In genomic region chr5:88438006-88438405, GRCh38 we compare ENCODE assay signal across 19 cellular contexts.
DNase-seq lines count a peak whose midpoint lies in the region; ATAC-seq and TF ChIP-seq lines count a peak whose summit lies in the region.
"Had no signal": no experiment of that assay in that cellular context is flagged by ENCODE, and none has a peak within 500 bp of the region (broad histone marks: within the 10 kb centered on the region; RNA-seq: fewer than 3 reads in every experiment).

No MANE protein-coding gene starts in this region.

- H3K4me3 Mint-ChIP-seq in naive thymus-derived CD8-positive, alpha-beta T cell = no peak overlapping the region
- H3K4me3 Mint-ChIP-seq: stimulated activated memory B cell treated with anti-CD40 and anti-IgM and Interleukin-4, amounts not matched to agents 10 μg/mL and 1 μg/mL and 100 μg/mL, for 72 hours; T-cell had no signal

- H3K27ac ChIP-seq in SJSA1 (no peak overlapping the region), colonic mucosa (no peak overlapping the region), right cardiac atrium (ENCODE audit: low read length) (no peak overlapping the region)
- H3K27ac ChIP-seq: ovary, Peyer's patch, upper lobe of right lung had no signal

- WGBS in right cardiac atrium = 55% methylated on average over 1 of the region's 1 CpG

- no peaks in the 10 kb centered on the region for H3K4me1 Mint-ChIP-seq in naive thymus-derived CD8-positive, alpha-beta T cell
- H3K4me1 Mint-ChIP-seq: stimulated activated memory B cell treated with anti-CD40 and anti-IgM and Interleukin-4, amounts not matched to agents 10 μg/mL and 1 μg/mL and 100 μg/mL, for 72 hours; T-cell had no signal

- no peak overlapping the region for H3K9ac ChIP-seq in colonic mucosa (ENCODE audit: low read depth in 2 of 2, low read length in 2 of 2)

- DNase-seq in AG08396 (ENCODE audit: low spot score) = peak; percentile 4
- peak; percentile 35 for DNase-seq in HK-2 (ENCODE audit: unreplicated experiment)
- DNase-seq in SJSA1 (ENCODE audit: low read depth in 1 of 2, low spot score in 2 of 2) = peak; percentile 54 to 69
- DNase-seq in globus pallidus (ENCODE audit: low spot score) = peak; percentile 1
- DNase-seq in colonic mucosa = no peak
- no peak for DNase-seq in naive thymus-derived CD8-positive, alpha-beta T cell
- DNase-seq in right cardiac atrium = no peak
- no peak for DNase-seq in activated CD4-positive, alpha-beta T cell treated with anti-CD3 and anti-CD28 coated beads for 4 hours
- DNase-seq: activated CD4-positive, CD25-positive, alpha-beta regulatory T cell treated with anti-CD3 and anti-CD28 coated beads, Interleukin-2, amount 50 U/mL, for 72 hours; activated naive CD4-positive, alpha-beta T cell; aorta; NCI-H187 treated with DMSO at 0.1 percent for 48 hours; NCI-H524; ovary; Peyer's patch; T-cell; upper lobe of right lung had no signal

- no peaks in the 10 kb centered on the region for H3K36me3 Mint-ChIP-seq in naive thymus-derived CD8-positive, alpha-beta T cell
- H3K36me3 Mint-ChIP-seq: stimulated activated memory B cell treated with anti-CD40 and anti-IgM and Interleukin-4, amounts not matched to agents 10 μg/mL and 1 μg/mL and 100 μg/mL, for 72 hours; T-cell had no signal

- H3K4me1 ChIP-seq in SJSA1 (replicated peaks) (peaks cover 12% of the 10 kb centered on the region), colonic mucosa (no peaks in the 10 kb centered on the region), right cardiac atrium (ENCODE audit: control insufficient read depth, insufficient read depth, low read length) (no peaks in the 10 kb centered on the region)
- H3K4me1 ChIP-seq: Peyer's patch, upper lobe of right lung had no signal

- no peak for TF ChIP-seq CTCF in colonic mucosa (IDR thresholded peaks at IDR 0.05)

- H3K4me3 ChIP-seq in SJSA1 = no peak overlapping the region
- H3K4me3 ChIP-seq in colonic mucosa = no peak overlapping the region
- H3K4me3 ChIP-seq in right cardiac atrium (ENCODE audit: low read length) = no peak overlapping the region
- H3K4me3 ChIP-seq: ovary, Peyer's patch, smooth muscle cell, upper lobe of right lung had no signal

- peaks cover 0 to 6% (median 0%) of the 10 kb centered on the region in 9 donors for H3K9me3 Mint-ChIP-seq in naive thymus-derived CD8-positive, alpha-beta T cell
- H3K9me3 Mint-ChIP-seq: stimulated activated memory B cell treated with anti-CD40 and anti-IgM and Interleukin-4, amounts not matched to agents 10 μg/mL and 1 μg/mL and 100 μg/mL, for 72 hours had no signal

- H3K27ac Mint-ChIP-seq in naive thymus-derived CD8-positive, alpha-beta T cell = no peak overlapping the region
- H3K27ac Mint-ChIP-seq: stimulated activated memory B cell treated with anti-CD40 and anti-IgM and Interleukin-4, amounts not matched to agents 10 μg/mL and 1 μg/mL and 100 μg/mL, for 72 hours; T-cell had no signal

- H3K36me3 ChIP-seq in SJSA1 = no peaks in the 10 kb centered on the region
- no peaks in the 10 kb centered on the region for H3K36me3 ChIP-seq in colonic mucosa
- H3K36me3 ChIP-seq: ovary, Peyer's patch, upper lobe of right lung had no signal

- intact Hi-C loops in colonic mucosa (cut with DNase I) (no loop called here), right cardiac atrium (cut with DNase I) (no loop called here)

- POLR2A ChIA-PET in naive thymus-derived CD8-positive, alpha-beta T cell (lab: Charles Lee) = no interaction called here

- no peak for ATAC-seq in naive thymus-derived CD8-positive, alpha-beta T cell
- no peak for ATAC-seq in right cardiac atrium
- ATAC-seq: stimulated activated memory B cell treated with anti-CD40 and anti-IgM and Interleukin-4, amounts not matched to agents 10 μg/mL and 1 μg/mL and 100 μg/mL, for 72 hours; T-cell; upper lobe of right lung had no signal

- H3K27me3 Mint-ChIP-seq in naive thymus-derived CD8-positive, alpha-beta T cell = peaks cover 0 to 14% (median 4%) of the 10 kb centered on the region in 5 donors

- 0 out of 2 replicates have a peak, but pooled peaks cover 2% of the 10 kb centered on the region for H3K9me3 ChIP-seq in SJSA1 (replicated peaks)
- H3K9me3 ChIP-seq in colonic mucosa = no peaks in the 10 kb centered on the region
- H3K9me3 ChIP-seq in right cardiac atrium (ENCODE audit: control insufficient read depth, low read length) = no peaks in the 10 kb centered on the region
- H3K9me3 ChIP-seq: ovary, Peyer's patch, upper lobe of right lung had no signal

- H3K27me3 ChIP-seq in SJSA1 (replicated peaks) (no peaks in the 10 kb centered on the region), colonic mucosa (no peaks in the 10 kb centered on the region), right cardiac atrium (ENCODE audit: control insufficient read depth, insufficient read depth) (no peaks in the 10 kb centered on the region)
- H3K27me3 ChIP-seq: ovary, Peyer's patch, upper lobe of right lung had no signal

Comparison
In these comparisons a context has a peak if more than half of its experiments do, and no peak if none do; other contexts are left out.
1. DNase-seq: peak in AG08396 (single experiment), HK-2 (single experiment), SJSA1 (2 of 2) and globus pallidus (single experiment); none in colonic mucosa (single experiment), naive thymus-derived CD8-positive, alpha-beta T cell (0 of 10), right cardiac atrium (0 of 3) and activated CD4-positive, alpha-beta T cell treated with anti-CD3 and anti-CD28 coated beads for 4 hours (0 of 2).